24 cellular contexts compared by ENCODE assay signal in genomic region chr4:14446311-14446710, GRCh38.
DNase-seq lines count a peak whose midpoint lies in the region; ATAC-seq, FAIRE-seq and TF ChIP-seq lines count a peak whose summit lies in the region.
"Had no signal": no experiment of that assay in that cellular context is flagged by ENCODE, and none has a peak within 500 bp of the region (broad histone marks: within the 10 kb centered on the region; RNA-seq: fewer than 3 reads in every experiment).

No MANE protein-coding gene starts in this region.

- no peak overlapping the region for H4K8ac ChIP-seq in mesenchymal stem cell (ENCODE audit: low read length)

- ATAC-seq in activated naive CD8-positive, alpha-beta T cell treated with anti-CD3 and anti-CD28 coated beads, Interleukin-2, amount 50 U/mL, for 24 hours = peak; percentile 40
- ATAC-seq in foreskin keratinocyte (peak; percentile 88), GM18867 (IDR thresholded peaks at IDR 0.05; ENCODE audit: unreplicated experiment) (no peak), HG02981 (IDR thresholded peaks at IDR 0.05; ENCODE audit: unreplicated experiment) (no peak)
- ATAC-seq: naive thymus-derived CD8-positive, alpha-beta T cell; stimulated activated naive CD8-positive, alpha-beta T cell treated with anti-CD3 and anti-CD28 coated beads, Interleukin-15, Interleukin-2, amounts not matched to agents 100 U/mL and 50 U/mL, for 24 hours had no signal

- no peaks in the 10 kb centered on the region for H3K36me3 Mint-ChIP-seq in activated naive CD8-positive, alpha-beta T cell treated with anti-CD3 and anti-CD28 coated beads, Interleukin-2, amount 50 U/mL, for 24 hours (ENCODE audit: low read depth)
- no peaks in the 10 kb centered on the region for H3K36me3 Mint-ChIP-seq in activated naive CD8-positive, alpha-beta T cell treated with anti-CD3 and anti-CD28 coated beads for 36 hours
- H3K36me3 Mint-ChIP-seq: CD4-positive, CD25-positive, alpha-beta regulatory T cell; naive thymus-derived CD8-positive, alpha-beta T cell had no signal

- no peak for DNase-seq in activated naive CD8-positive, alpha-beta T cell treated with anti-CD3 and anti-CD28 coated beads, Interleukin-2, amount 50 U/mL, for 24 hours
- no peak for DNase-seq in activated naive CD8-positive, alpha-beta T cell treated with anti-CD3 and anti-CD28 coated beads for 36 hours
- DNase-seq in bronchial epithelial cell (ENCODE audit: low read depth) = peak; percentile 86
- peak; percentile 80 to 86 for DNase-seq in foreskin keratinocyte
- DNase-seq in mesenchymal stem cell = no peak
- DNase-seq in effector memory CD4-positive, alpha-beta T cell = no peak
- DNase-seq: ACHN; CD4-positive, CD25-positive, alpha-beta regulatory T cell; H7; heart left ventricle; Kasumi-1; naive thymus-derived CD8-positive, alpha-beta T cell; NCI-H1436 treated with DMSO at 0.1 percent for 48 hours; NCI-H2227 treated with DMSO at 0.1 percent for 48 hours; stimulated activated naive CD8-positive, alpha-beta T cell treated with anti-CD3 and anti-CD28 coated beads, Interleukin-15, Interleukin-2, amounts not matched to agents 100 U/mL and 50 U/mL, for 24 hours had no signal

- H4K91ac ChIP-seq in mesenchymal stem cell (ENCODE audit: low read length) = no peak overlapping the region

- H2BK5ac ChIP-seq in mesenchymal stem cell (ENCODE audit: low read depth, low read length, poor library complexity, severe bottlenecking) = no peak overlapping the region

- no peak overlapping the region for H3K4ac ChIP-seq in mesenchymal stem cell (ENCODE audit: low read depth in 1 of 2, low read length in 2 of 2)

- no peak overlapping the region for H3K4me2 ChIP-seq in mesenchymal stem cell (ENCODE audit: low read length, poor library complexity, severe bottlenecking)

- H3K27me3 ChIP-seq in bronchial epithelial cell (ENCODE audit: control insufficient read depth, insufficient read depth, low read length) = no peaks in the 10 kb centered on the region
- no peaks in the 10 kb centered on the region for H3K27me3 ChIP-seq in foreskin keratinocyte
- H3K27me3 ChIP-seq in mesenchymal stem cell (ENCODE audit: control insufficient read depth in 1 of 2, insufficient read depth in 1 of 2, low read length in 2 of 2) = no peaks in the 10 kb centered on the region
- no peaks in the 10 kb centered on the region for H3K27me3 ChIP-seq in effector memory CD4-positive, alpha-beta T cell (replicated peaks; ENCODE audit: control insufficient read depth, insufficient read depth, low read length, poor library complexity, severe bottlenecking)
- H3K27me3 ChIP-seq: heart left ventricle had no signal

- H3K23ac ChIP-seq in mesenchymal stem cell (ENCODE audit: low read length in 2 of 2) = no peak overlapping the region

- H3K4me3 ChIP-seq in bronchial epithelial cell (ENCODE audit: low read depth, low read length) (no peak overlapping the region), mesenchymal stem cell (ENCODE audit: insufficient read depth in 1 of 2, low read depth in 1 of 2, low read length in 2 of 2) (no peak overlapping the region)
- H3K4me3 ChIP-seq in effector memory CD4-positive, alpha-beta T cell (ENCODE audit: insufficient read depth, low read depth, low read length, poor library complexity, severe bottlenecking) = no peak overlapping the region
- H3K4me3 ChIP-seq: heart left ventricle had no signal

- H2AK5ac ChIP-seq in mesenchymal stem cell (ENCODE audit: low read length, severe bottlenecking) = no peak overlapping the region

- no peak overlapping the region for H3K4me3 Mint-ChIP-seq in activated naive CD8-positive, alpha-beta T cell treated with anti-CD3 and anti-CD28 coated beads, Interleukin-2, amount 50 U/mL, for 24 hours
- H3K4me3 Mint-ChIP-seq in activated naive CD8-positive, alpha-beta T cell treated with anti-CD3 and anti-CD28 coated beads for 36 hours = no peak overlapping the region
- H3K4me3 Mint-ChIP-seq: CD4-positive, CD25-positive, alpha-beta regulatory T cell; naive thymus-derived CD8-positive, alpha-beta T cell had no signal

- H3K9ac ChIP-seq in mesenchymal stem cell (ENCODE audit: low read length) = no peak overlapping the region

- H3K4me1 ChIP-seq in foreskin keratinocyte (peaks cover 12% of the 10 kb centered on the region), mesenchymal stem cell (ENCODE audit: control insufficient read depth, insufficient read depth, low read depth, low read length) (peaks cover 1% of the 10 kb centered on the region)
- H3K4me1 ChIP-seq in effector memory CD4-positive, alpha-beta T cell (ENCODE audit: control insufficient read depth, insufficient read depth, low read length, poor library complexity, severe bottlenecking) = no peaks in the 10 kb centered on the region
- H3K4me1 ChIP-seq: heart left ventricle had no signal

- 67% methylated on average over 2 of the region's 4 CpGs for WGBS in mesenchymal stem cell

- no peak overlapping the region for H3K27ac Mint-ChIP-seq in activated naive CD8-positive, alpha-beta T cell treated with anti-CD3 and anti-CD28 coated beads, Interleukin-2, amount 50 U/mL, for 24 hours
- H3K27ac Mint-ChIP-seq in activated naive CD8-positive, alpha-beta T cell treated with anti-CD3 and anti-CD28 coated beads for 36 hours = no peak overlapping the region
- H3K27ac Mint-ChIP-seq: activated T-helper 2 cell treated with anti-CD3 and anti-CD28 coated beads, Interferon-gamma antibody, Interleukin-2, Interleukin-4, amounts not matched to agents 10 μg/mL and 5 μg/mL and 100 μg/mL, durations not matched to agents 14 hours and 24 hours and 36 hours; CD4-positive, CD25-positive, alpha-beta regulatory T cell; naive thymus-derived CD8-positive, alpha-beta T cell; progenitor cell of endocrine pancreas had no signal

- H3K36me3 ChIP-seq in bronchial epithelial cell (ENCODE audit: control insufficient read depth, insufficient read depth, low read length) = no peaks in the 10 kb centered on the region
- no peaks in the 10 kb centered on the region for H3K36me3 ChIP-seq in mesenchymal stem cell (ENCODE audit: control insufficient read depth in 1 of 2, insufficient read depth in 2 of 2, low read depth in 1 of 2, low read length in 2 of 2)
- no peaks in the 10 kb centered on the region for H3K36me3 ChIP-seq in effector memory CD4-positive, alpha-beta T cell (ENCODE audit: control insufficient read depth, insufficient read depth, low read length)
- H3K36me3 ChIP-seq: heart left ventricle had no signal

- H3K27ac ChIP-seq in foreskin keratinocyte (peak overlapping the region; percentile 73), mesenchymal stem cell (ENCODE audit: low read length, poor library complexity, severe bottlenecking) (no peak overlapping the region)
- no peak overlapping the region for H3K27ac ChIP-seq in effector memory CD4-positive, alpha-beta T cell (ENCODE audit: insufficient read depth, low read length, poor library complexity, severe bottlenecking)
- H3K27ac ChIP-seq: heart left ventricle, VCaP had no signal

- no peak overlapping the region for H2BK12ac ChIP-seq in mesenchymal stem cell (ENCODE audit: low read length in 2 of 2)

- no peak overlapping the region for H3K18ac ChIP-seq in mesenchymal stem cell (ENCODE audit: low read depth in 1 of 2, low read length in 2 of 2)

- no peak overlapping the region for H2BK120ac ChIP-seq in mesenchymal stem cell (ENCODE audit: low read depth, low read length)

- no peak overlapping the region for H3K14ac ChIP-seq in mesenchymal stem cell (ENCODE audit: low read length in 2 of 2)

- TF ChIP-seq CTCF in bronchial epithelial cell (IDR thresholded peaks at IDR 0.05; ENCODE audit: insufficient read depth, low read length, severe bottlenecking) (no peak), foreskin keratinocyte (conservative IDR thresholded peaks at IDR 0.05) (peak; percentile 16)

- no peak overlapping the region for H2BK15ac ChIP-seq in mesenchymal stem cell (ENCODE audit: low read depth, poor library complexity, severe bottlenecking)

- peaks cover 2% of the 10 kb centered on the region for H3K4me1 Mint-ChIP-seq in activated naive CD8-positive, alpha-beta T cell treated with anti-CD3 and anti-CD28 coated beads, Interleukin-2, amount 50 U/mL, for 24 hours
- H3K4me1 Mint-ChIP-seq in activated naive CD8-positive, alpha-beta T cell treated with anti-CD3 and anti-CD28 coated beads for 36 hours = peaks cover 2% of the 10 kb centered on the region
- H3K4me1 Mint-ChIP-seq: CD4-positive, CD25-positive, alpha-beta regulatory T cell; naive thymus-derived CD8-positive, alpha-beta T cell had no signal

- H3K9me3 ChIP-seq in mesenchymal stem cell (ENCODE audit: control insufficient read depth, low read length) = no peaks in the 10 kb centered on the region
- no peaks in the 10 kb centered on the region for H3K9me3 ChIP-seq in effector memory CD4-positive, alpha-beta T cell (ENCODE audit: control insufficient read depth, low read length)
- H3K9me3 ChIP-seq: heart left ventricle had no signal

- H3K79me1 ChIP-seq in mesenchymal stem cell (replicated peaks; ENCODE audit: low read length, poor library complexity, severe bottlenecking) = no peaks in the 10 kb centered on the region

- no peak for FAIRE-seq in bronchial epithelial cell (lab: Jason Lieb, UNC)
- FAIRE-seq: colon, endometrium, GM18507, RCC 7860 had no signal

- peaks cover 11% of the 10 kb centered on the region for H3K9me3 Mint-ChIP-seq in activated naive CD8-positive, alpha-beta T cell treated with anti-CD3 and anti-CD28 coated beads, Interleukin-2, amount 50 U/mL, for 24 hours
- H3K9me3 Mint-ChIP-seq in activated naive CD8-positive, alpha-beta T cell treated with anti-CD3 and anti-CD28 coated beads for 36 hours = no peaks in the 10 kb centered on the region
- H3K9me3 Mint-ChIP-seq: activated T-helper 2 cell treated with anti-CD3 and anti-CD28 coated beads, Interferon-gamma antibody, Interleukin-2, Interleukin-4, amounts not matched to agents 10 μg/mL and 5 μg/mL and 100 μg/mL, durations not matched to agents 14 hours and 24 hours and 36 hours had no signal

- no peaks in the 10 kb centered on the region for H3K27me3 Mint-ChIP-seq in activated naive CD8-positive, alpha-beta T cell treated with anti-CD3 and anti-CD28 coated beads, Interleukin-2, amount 50 U/mL, for 24 hours
- H3K27me3 Mint-ChIP-seq in activated naive CD8-positive, alpha-beta T cell treated with anti-CD3 and anti-CD28 coated beads for 36 hours = peaks cover 3% of the 10 kb centered on the region
- H3K27me3 Mint-ChIP-seq: CD4-positive, CD25-positive, alpha-beta regulatory T cell had no signal

- H2AFZ ChIP-seq in mesenchymal stem cell (ENCODE audit: low read depth, low read length) = no peak overlapping the region

Comparison
In these comparisons a context has a peak if more than half of its experiments do, and no peak if none do; other contexts are left out.
1. ATAC-seq: peak in activated naive CD8-positive, alpha-beta T cell treated with anti-CD3 and anti-CD28 coated beads, Interleukin-2, amount 50 U/mL, for 24 hours (single experiment) and foreskin keratinocyte (single experiment); none in GM18867 (single experiment) and HG02981 (single experiment).
2. DNase-seq: peak in bronchial epithelial cell (single experiment) and foreskin keratinocyte (2 of 2); none in activated naive CD8-positive, alpha-beta T cell treated with anti-CD3 and anti-CD28 coated beads, Interleukin-2, amount 50 U/mL, for 24 hours (single experiment), activated naive CD8-positive, alpha-beta T cell treated with anti-CD3 and anti-CD28 coated beads for 36 hours (single experiment), mesenchymal stem cell (single experiment) and effector memory CD4-positive, alpha-beta T cell (0 of 3).